ENCODE assay signal across 1 cellular context in the genomic region with DNA sequence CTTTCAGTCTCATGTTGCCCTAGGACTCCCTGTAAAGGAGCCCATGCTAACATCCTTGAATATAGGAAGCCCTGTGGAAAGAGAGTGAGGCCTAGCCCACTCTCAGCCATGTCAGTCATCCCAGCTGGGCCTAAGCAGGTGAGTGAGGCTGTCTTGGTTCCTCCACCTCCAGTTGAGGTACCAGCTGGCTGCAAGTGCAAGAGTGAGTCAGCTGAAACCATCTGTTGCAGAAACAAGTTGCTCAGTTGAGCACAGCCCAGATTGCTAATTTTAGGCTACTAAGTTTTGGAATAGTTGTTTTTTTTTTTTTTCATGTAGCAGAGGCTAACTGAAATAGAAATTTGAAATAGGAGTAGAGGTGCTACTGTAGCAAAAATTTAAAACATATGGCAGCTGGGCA.
TF ChIP-seq lines count a peak whose summit lies in the region.

No MANE protein-coding gene starts in this region.

TF ChIP-seq in IMR-90, 13 proteins besides CTCF, POLR2A, EP300 and RAD21 (continued from another document):
- TF ChIP-seq CEBPB (IDR thresholded peaks at IDR 0.05; ENCODE audit: low read depth, low read length): no peak
- TF ChIP-seq SMC3 (IDR thresholded peaks at IDR 0.05; ENCODE audit: low read depth, low read length): no peak
- TF ChIP-seq MAFK (IDR thresholded peaks at IDR 0.05; ENCODE audit: low read depth, low read length): no peak
TF ChIP-seq in IMR-90: peak in this region for 1.
